29 cellular contexts compared by ENCODE assay signal in genomic region chr12:132319991-132320570, GRCh38. TPM values are rescaled to one million over a fixed set of nuclear protein-coding genes. Genes with fewer than 3 reads are reported as not detected.
"Had no signal": no experiment of that assay in that cellular context is flagged by ENCODE, and none has a peak within 500 bp of the region (broad histone marks: within the 10 kb centered on the region; RNA-seq: fewer than 3 reads in every experiment).

No MANE protein-coding gene starts in this region.

- H3K36me3 ChIP-seq: brain microvascular endothelial cell, cardiac muscle cell had no signal

- H3K36me3 Mint-ChIP-seq: activated naive CD8-positive, alpha-beta T cell; IgD-negative memory B cell; T-cell had no signal

- H3K27me3 ChIP-seq: cardiac muscle cell had no signal

- H3K27me3 Mint-ChIP-seq: activated CD4-positive, alpha-beta T cell treated with anti-CD3 and anti-CD28 coated beads, Interleukin-2, amount 10 ng/mL, durations not matched to agents 24 days and 14 days had no signal

- ATAC-seq: activated T-cell treated with anti-CD3 and anti-CD28 coated beads, Interleukin-2, amount 50 U/mL, for 4 hours; Panc1; T-cell had no signal

- H3K9me3 Mint-ChIP-seq: activated B cell treated with CpG ODN at 0.5 μM for 24 hours; activated CD4-positive, alpha-beta T cell treated with anti-CD3 and anti-CD28 coated beads, Interleukin-2, amount 10 ng/mL, durations not matched to agents 24 days and 14 days; activated T-cell treated with anti-CD3 and anti-CD28 coated beads, Interleukin-2, amount 50 U/mL, for 4 hours; IgD-negative memory B cell; T-cell had no signal

- H3K4me3 Mint-ChIP-seq: activated B cell treated with CpG ODN at 0.5 μM for 24 hours; activated CD4-positive, alpha-beta T cell treated with anti-CD3 and anti-CD28 coated beads, Interleukin-2, amount 10 ng/mL, durations not matched to agents 24 days and 14 days; activated naive CD8-positive, alpha-beta T cell; activated T-cell treated with anti-CD3 and anti-CD28 coated beads, Interleukin-2, amount 50 U/mL, for 4 hours; IgD-negative memory B cell; T-cell had no signal

- H3K27ac Mint-ChIP-seq: activated B cell treated with CpG ODN at 0.5 μM for 24 hours; activated CD4-positive, alpha-beta T cell treated with anti-CD3 and anti-CD28 coated beads, Interleukin-2, amount 10 ng/mL, durations not matched to agents 24 days and 14 days; activated naive CD8-positive, alpha-beta T cell; IgD-negative memory B cell; T-cell had no signal

- H3K4me1 Mint-ChIP-seq: activated B cell treated with CpG ODN at 0.5 μM for 24 hours, IgD-negative memory B cell had no signal

- H3K27ac ChIP-seq: brain microvascular endothelial cell, cardiac muscle cell, SK-N-MC had no signal

- DNase-seq: activated B cell treated with CpG ODN at 0.5 μM for 24 hours; activated CD4-positive, alpha-beta T cell treated with anti-CD3 and anti-CD28 coated beads for 1 hour; activated CD4-positive, alpha-beta T cell treated with anti-CD3 and anti-CD28 coated beads, Interleukin-2, amount 10 ng/mL, durations not matched to agents 24 days and 14 days; activated CD4-positive, alpha-beta T cell treated with anti-CD3 and anti-CD28 coated beads, Interleukin-2, amount 50 U/mL, for 48 hours; activated CD8-positive, alpha-beta memory T cell treated with anti-CD3 and anti-CD28 coated beads for 24 hours; activated effector memory CD4-positive, alpha-beta T cell treated with anti-CD3 and anti-CD28 coated beads, Interleukin-2, amount 50 U/mL, for 16 hours; activated naive CD4-positive, alpha-beta T cell treated with Interleukin-2 at 50 U/mL for 16 hours; activated T-cell treated with anti-CD3 and anti-CD28 coated beads, Interleukin-2, amount 50 U/mL, for 4 hours; amygdala; brain microvascular endothelial cell; KG1; NCI-H1048; NCI-H146; NCI-H1930; NCI-H2171; NCI-H2227 treated with DMSO at 0.1 percent for 48 hours; NCI-H510A; NCI-H69; NK-92 treated with Interleukin-12 subunit alpha and Interleukin-12 subunit beta, amount 100 ng/mL, for 24 hours; OCI-M1; T-cell; T-helper 2 cell; T1000 had no signal

- H3K4me3 ChIP-seq: cardiac muscle cell, SK-N-MC had no signal

RNA-seq across cellular contexts. Expression of gene GALNT9, which starts 9.3 kb away (rescaled TPM):
- total RNA-seq: activated B cell treated with CpG ODN at 0.5 μM for 24 hours; activated CD4-positive, alpha-beta T cell treated with anti-CD3 and anti-CD28 coated beads, Interleukin-2, amount 10 ng/mL, durations not matched to agents 24 days and 14 days; M059J had no signal
